Comparison of ENCODE assay signal across 1 cellular context in the genomic region with DNA sequence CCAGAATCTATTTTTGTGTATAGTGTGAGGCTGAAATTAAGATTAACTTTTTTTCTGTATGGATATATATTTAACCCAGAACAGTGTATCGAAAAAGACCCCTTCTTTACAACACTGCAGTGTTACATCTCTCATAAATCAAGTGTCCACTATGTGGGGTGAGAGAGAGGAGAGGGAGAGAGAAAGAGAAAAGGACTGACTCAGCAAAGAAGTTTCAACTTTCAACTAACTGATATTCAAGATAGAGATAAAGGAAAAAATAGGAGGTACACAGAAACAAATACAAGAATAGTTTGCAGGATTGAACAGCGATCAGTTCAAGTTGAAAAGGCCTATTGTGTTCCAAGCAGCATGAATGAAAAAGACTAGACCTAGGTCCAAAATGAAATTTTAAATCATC.
TF ChIP-seq lines count a peak whose summit lies in the region.

No MANE protein-coding gene starts in this region.

TF ChIP-seq in HepG2, 621 proteins besides CTCF, POLR2A, EP300 and RAD21 (continued from another document):
- TF ChIP-seq CSRNP1 (CRISPR knock-in tag; IDR thresholded peaks at IDR 0.05) (no peak), ZBTB42 (CRISPR knock-in tag; IDR thresholded peaks at IDR 0.05) (no peak), JDP2 (CRISPR knock-in tag; IDR thresholded peaks at IDR 0.05; ENCODE audit: borderline replicate concordance) (no peak), ZNF556 (CRISPR knock-in tag; IDR thresholded peaks at IDR 0.05; ENCODE audit: borderline replicate concordance) (no peak), FOXK2 (IDR thresholded peaks at IDR 0.05) (no peak), ATRX (CRISPR knock-in tag; IDR thresholded peaks at IDR 0.05; ENCODE audit: borderline replicate concordance) (no peak), RFX3 (CRISPR knock-in tag; IDR thresholded peaks at IDR 0.05) (no peak)
- TF ChIP-seq, protein P1, sequence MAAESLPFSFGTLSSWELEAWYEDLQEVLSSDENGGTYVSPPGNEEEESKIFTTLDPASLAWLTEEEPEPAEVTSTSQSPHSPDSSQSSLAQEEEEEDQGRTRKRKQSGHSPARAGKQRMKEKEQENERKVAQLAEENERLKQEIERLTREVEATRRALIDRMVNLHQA (CRISPR knock-in tag; IDR thresholded peaks at IDR 0.05), result no peak
